Comparison of ENCODE assay signal across 21 cellular contexts in genomic region chr12:112031472-112031871, GRCh38. TPM values are rescaled to one million over a fixed set of nuclear protein-coding genes. Genes with fewer than 3 reads are reported as not detected.
DNase-seq lines count a peak whose midpoint lies in the region; ATAC-seq, FAIRE-seq and TF ChIP-seq lines count a peak whose summit lies in the region.
"Had no signal": no experiment of that assay in that cellular context is flagged by ENCODE, and none has a peak within 500 bp of the region (broad histone marks: within the 10 kb centered on the region; RNA-seq: fewer than 3 reads in every experiment).

No MANE protein-coding gene starts in this region.

- H3K27ac Mint-ChIP-seq in activated CD4-positive, alpha-beta T cell treated with anti-CD3 and anti-CD28 coated beads, Interleukin-2, amount 10 ng/mL, durations not matched to agents 24 days and 14 days = peak overlapping the region; percentile 19
- no peak overlapping the region for H3K27ac Mint-ChIP-seq in astrocyte (ENCODE audit: unreplicated experiment)
- H3K27ac Mint-ChIP-seq in mesothelial cell of epicardium = peak overlapping the region; percentile 30

- H3K27me3 ChIP-seq in IMR-90 (ENCODE audit: control insufficient read depth, insufficient read depth, low read length) (no peaks in the 10 kb centered on the region), astrocyte (ENCODE audit: insufficient read depth, low read length) (no peaks in the 10 kb centered on the region), psoas muscle (ENCODE audit: insufficient read depth in 3 of 3, low read length in 2 of 3) (no peaks in the 10 kb centered on the region), aorta (ENCODE audit: control insufficient read depth in 1 of 2, insufficient read depth in 2 of 2, low read length in 1 of 2) (no peaks in the 10 kb centered on the region)
- H3K27me3 ChIP-seq: BLaER1 treated with 17β-estradiol and CSF1 and Interleukin-3, amounts not matched to agents 10 nM and 100 nM; heart right ventricle; transverse colon had no signal

- H3K36me3 ChIP-seq in IMR-90 (ENCODE audit: control insufficient read depth, insufficient read depth, low read length) (peaks cover 29% of the 10 kb centered on the region), astrocyte (ENCODE audit: insufficient read depth, low read length) (peaks cover 45% of the 10 kb centered on the region), psoas muscle (ENCODE audit: insufficient read depth in 1 of 2, low read depth in 1 of 2) (peaks cover 13 to 99% of the 10 kb centered on the region in 2 donors), aorta (ENCODE audit: control insufficient read depth in 1 of 2, insufficient read depth in 2 of 2, low read length in 1 of 2) (peaks cover 2 to 7% of the 10 kb centered on the region in 2 donors)

- H2BK20ac ChIP-seq in IMR-90 (ENCODE audit: low read depth, low read length) = no peak overlapping the region

- CTCF ChIA-PET in IMR-90 (lab: Yijun Ruan, JAX) = no interaction called here

- no peak overlapping the region for H4K91ac ChIP-seq in IMR-90 (ENCODE audit: insufficient read depth, low read depth, low read length)

- 100% methylated on average over 1 of the region's 2 CpGs; no CpG with 5 or more reads in 1 of the 2 experiments for WGBS in IMR-90 (ENCODE audit: extremely low coverage in 2 of 2, insufficient read length in 1 of 2), 2 experiments
- WGBS in psoas muscle, 3 donors = 89 to 94% (median 92%) methylated on average over 2 of the region's 2 CpGs
- WGBS in aorta, 2 donors = 75 to 82% methylated on average over 2 of the region's 2 CpGs

- BruUV-seq in IMR-90 (replicated peaks; lab: Mats Ljungman, UMichigan) = no TSS peak

- TF ChIP-seq CTCF in IMR-90 (conservative IDR thresholded peaks at IDR 0.05; ENCODE audit: low read depth, low read length) (no peak), astrocyte (IDR thresholded peaks at IDR 0.05; ENCODE audit: insufficient read depth, low read depth, low read length) (no peak), mesothelial cell of epicardium (IDR thresholded peaks at IDR 0.05; ENCODE audit: unreplicated experiment) (no peak), psoas muscle (IDR thresholded peaks at IDR 0.05) (no peak)

- FAIRE-seq in astrocyte (lab: Jason Lieb, UNC) = peak; percentile 49
- FAIRE-seq: A204.1, islet of Langerhans had no signal

- H3K4me2 ChIP-seq in IMR-90 (ENCODE audit: low read depth, low read length) (no peak overlapping the region), astrocyte (ENCODE audit: low read length) (no peak overlapping the region)
- H3K4me2 ChIP-seq: BLaER1 treated with 17β-estradiol and CSF1 and Interleukin-3, amounts not matched to agents 10 nM and 100 nM had no signal

- H3K9me3 ChIP-seq in IMR-90 (ENCODE audit: control insufficient read depth, insufficient read depth, low read length) (no peaks in the 10 kb centered on the region), astrocyte (ENCODE audit: insufficient read depth, low read depth, low read length) (no peaks in the 10 kb centered on the region), psoas muscle (no peaks in the 10 kb centered on the region), aorta (ENCODE audit: control insufficient read depth, low read length) (no peaks in the 10 kb centered on the region)
- H3K9me3 ChIP-seq: BLaER1 treated with 17β-estradiol and CSF1 and Interleukin-3, amounts not matched to agents 10 nM and 100 nM; heart right ventricle; transverse colon had no signal

- H4K20me1 ChIP-seq in IMR-90 (ENCODE audit: insufficient read depth, low read length) (peaks cover 3% of the 10 kb centered on the region; the same call in 1 of the 2 replicates), astrocyte (ENCODE audit: insufficient read depth, low read length) (no peaks in the 10 kb centered on the region)

- H3K4me3 ChIP-seq in IMR-90 (ENCODE audit: insufficient read depth, low read depth, low read length) = no peak overlapping the region
- no peak overlapping the region for H3K4me3 ChIP-seq in astrocyte (ENCODE audit: insufficient read depth, low read depth, low read length)
- no peak overlapping the region for H3K4me3 ChIP-seq in psoas muscle
- H3K4me3 ChIP-seq in aorta (ENCODE audit: low read length in 2 of 2) = no peak overlapping the region
- H3K4me3 ChIP-seq: BLaER1 treated with 17β-estradiol and CSF1 and Interleukin-3, amounts not matched to agents 10 nM and 100 nM; heart right ventricle; transverse colon had no signal

- no peaks in the 10 kb centered on the region for H3K9me1 ChIP-seq in IMR-90 (ENCODE audit: insufficient read depth, low read length)

- no peak; the same call in 1 of the 2 replicates for ATAC-seq in IMR-90 (ENCODE audit: low read depth)
- no peak for ATAC-seq in psoas muscle
- ATAC-seq in HG03457 (IDR thresholded peaks at IDR 0.05; ENCODE audit: unreplicated experiment) = no peak
- no peak for ATAC-seq in aorta (ENCODE audit: low FRiP score)
- ATAC-seq: heart right ventricle had no signal

- peaks cover 9 to 25% of the 10 kb centered on the region in 2 experiments; a peak in 3 of 4 replicates for H3K79me1 ChIP-seq in IMR-90 (ENCODE audit: low read depth in 1 of 2, low read length in 2 of 2)

- H2BK15ac ChIP-seq in IMR-90 (ENCODE audit: low read depth, low read length) = no peak overlapping the region

- H3K9ac ChIP-seq in IMR-90 (ENCODE audit: low read depth, low read length) = no peak overlapping the region
- no peak overlapping the region for H3K9ac ChIP-seq in astrocyte (ENCODE audit: low read length)
- H3K9ac ChIP-seq: BLaER1 treated with 17β-estradiol and CSF1 and Interleukin-3, amounts not matched to agents 10 nM and 100 nM had no signal

- H3K4ac ChIP-seq in IMR-90 (ENCODE audit: low read depth, low read length) = no peak overlapping the region

- H3K27me3 Mint-ChIP-seq in activated CD4-positive, alpha-beta T cell treated with anti-CD3 and anti-CD28 coated beads, Interleukin-2, amount 10 ng/mL, durations not matched to agents 24 days and 14 days = no peaks in the 10 kb centered on the region
- H3K27me3 Mint-ChIP-seq in astrocyte (ENCODE audit: low read depth, unreplicated experiment) (no peaks in the 10 kb centered on the region), mesothelial cell of epicardium (ENCODE audit: low read depth) (no peaks in the 10 kb centered on the region)

- H3K4me3 Mint-ChIP-seq in activated CD4-positive, alpha-beta T cell treated with anti-CD3 and anti-CD28 coated beads, Interleukin-2, amount 10 ng/mL, durations not matched to agents 24 days and 14 days = no peak overlapping the region
- no peak overlapping the region for H3K4me3 Mint-ChIP-seq in astrocyte (ENCODE audit: unreplicated experiment)
- no peak overlapping the region for H3K4me3 Mint-ChIP-seq in mesothelial cell of epicardium

- in situ Hi-C loops in IMR-90 (cut with MboI; ENCODE audit: low sequenced_read_pairs) = no loop called here

- H2AK9ac ChIP-seq in IMR-90 (replicated peaks; ENCODE audit: low read depth, low read length, poor library complexity) = no peak overlapping the region

- no peak overlapping the region for H3K23ac ChIP-seq in IMR-90 (ENCODE audit: low read depth, low read length)

- DNase-seq in activated CD4-positive, alpha-beta T cell treated with anti-CD3 and anti-CD28 coated beads, Interleukin-2, amount 10 ng/mL, durations not matched to agents 24 days and 14 days = no peak
- DNase-seq in activated CD4-positive, alpha-beta T cell treated with anti-CD3 and anti-CD28 coated beads for 1 hour = no peak
- DNase-seq in IMR-90 = peak; percentile 37
- DNase-seq in astrocyte (ENCODE audit: low read depth) = no peak
- no peak for DNase-seq in mesothelial cell of epicardium (ENCODE audit: low spot score in 2 of 2, unreplicated experiment in 2 of 2)
- DNase-seq in psoas muscle = no peak
- no peak for DNase-seq in aorta
- DNase-seq: caudate nucleus; heart right ventricle; midbrain; NCI-H1092 treated with DMSO at 0.1 percent for 48 hours; NCI-H2107; NCI-H526 treated with DMSO at 0.1 percent for 48 hours; right cardiac atrium; Right ventricle myocardium superior; stimulated activated naive CD4-positive, alpha-beta T cell treated with Interleukin-2 at 50 U/mL for 16 hours; transverse colon had no signal

- no peak overlapping the region for H4K8ac ChIP-seq in IMR-90 (ENCODE audit: low read depth in 2 of 2, low read length in 2 of 2)

- H2BK120ac ChIP-seq in IMR-90 (ENCODE audit: low read depth, low read length) = no peak overlapping the region

- H4K5ac ChIP-seq in IMR-90 (ENCODE audit: low read depth, low read length) = no peak overlapping the region

- peaks cover 12% of the 10 kb centered on the region for H3K4me1 Mint-ChIP-seq in activated CD4-positive, alpha-beta T cell treated with anti-CD3 and anti-CD28 coated beads, Interleukin-2, amount 10 ng/mL, durations not matched to agents 24 days and 14 days
- H3K4me1 Mint-ChIP-seq in astrocyte (ENCODE audit: low read depth, unreplicated experiment) (peaks cover 2% of the 10 kb centered on the region), mesothelial cell of epicardium (no peaks in the 10 kb centered on the region)

- H3K4me1 ChIP-seq in IMR-90 (ENCODE audit: control insufficient read depth, insufficient read depth, low read length) = 0 out of 2 replicates have a peak, but pooled peaks cover 2% of the 10 kb centered on the region
- H3K4me1 ChIP-seq in astrocyte (ENCODE audit: insufficient read depth, low read length) = no peaks in the 10 kb centered on the region
- no peaks in the 10 kb centered on the region for H3K4me1 ChIP-seq in psoas muscle
- H3K4me1 ChIP-seq in aorta (ENCODE audit: control insufficient read depth in 1 of 2, insufficient read depth in 2 of 2, low read length in 2 of 2) = no peaks in the 10 kb centered on the region
- H3K4me1 ChIP-seq: transverse colon had no signal

- H3K9me3 Mint-ChIP-seq in activated CD4-positive, alpha-beta T cell treated with anti-CD3 and anti-CD28 coated beads, Interleukin-2, amount 10 ng/mL, durations not matched to agents 24 days and 14 days = no peaks in the 10 kb centered on the region
- H3K9me3 Mint-ChIP-seq in astrocyte (ENCODE audit: unreplicated experiment) = no peaks in the 10 kb centered on the region
- no peaks in the 10 kb centered on the region for H3K9me3 Mint-ChIP-seq in mesothelial cell of epicardium

- no peak overlapping the region for H3K18ac ChIP-seq in IMR-90 (ENCODE audit: low read depth, low read length)

- peak overlapping the region; percentile 39 for H2BK5ac ChIP-seq in IMR-90 (ENCODE audit: low read depth, low read length, poor library complexity, severe bottlenecking)

- H2AK5ac ChIP-seq in IMR-90 (ENCODE audit: low read depth, low read length) = no peak overlapping the region

- H3K36me3 Mint-ChIP-seq in activated CD4-positive, alpha-beta T cell treated with anti-CD3 and anti-CD28 coated beads, Interleukin-2, amount 10 ng/mL, durations not matched to agents 24 days and 14 days (ENCODE audit: low read depth) = peaks cover 56% of the 10 kb centered on the region
- peaks cover 11% of the 10 kb centered on the region for H3K36me3 Mint-ChIP-seq in astrocyte (ENCODE audit: low read depth, unreplicated experiment)
- H3K36me3 Mint-ChIP-seq in mesothelial cell of epicardium = peaks cover 31% of the 10 kb centered on the region

- no peak for TF ChIP-seq RAD21 in IMR-90 (IDR thresholded peaks at IDR 0.05; ENCODE audit: low read length)

- H3K56ac ChIP-seq in IMR-90 (ENCODE audit: extremely low read depth, insufficient read depth, low read length) = no peak overlapping the region

- dilution Hi-C loops in IMR-90 (cut with HindIII; ENCODE audit: low sequenced_read_pairs, unreplicated experiment) = no loop called here

- H3K79me2 ChIP-seq in astrocyte (ENCODE audit: insufficient read depth, low read length) = peaks cover 4% of the 10 kb centered on the region

- H3K27ac ChIP-seq in IMR-90 (ENCODE audit: insufficient read depth, low read length) (no peak overlapping the region), astrocyte (ENCODE audit: low read depth, low read length) (no peak overlapping the region), psoas muscle (no peak overlapping the region), aorta (ENCODE audit: low read depth in 1 of 2, low read length in 2 of 2) (no peak overlapping the region)
- H3K27ac ChIP-seq: BLaER1 treated with 17β-estradiol and CSF1 and Interleukin-3, amounts not matched to agents 10 nM and 100 nM; heart right ventricle; transverse colon had no signal

- POLR2A ChIA-PET in IMR-90 (lab: Charles Lee; ENCODE audit: unreplicated experiment) = no interaction called here

- 0 out of 2 replicates have a peak overlapping the region, but pooled peaks have one; percentile 44 for H3K14ac ChIP-seq in IMR-90 (replicated peaks; ENCODE audit: low read depth, low read length)

- intact Hi-C loops in activated CD4-positive, alpha-beta T cell treated with anti-CD3 and anti-CD28 coated beads, Interleukin-2, amount 10 ng/mL, durations not matched to agents 24 days and 14 days (cut with micrococcal nuclease) = no loop called here
- intact Hi-C loops in IMR-90 (cut with micrococcal nuclease) = no loop called here
- intact Hi-C loops in psoas muscle (cut with DNase I) = loop anchor here in 1 of 2 donors (10.0 kb wide), 1 partner anchor 203 kb away; no protein-coding TSS in a partner anchor
- intact Hi-C loops in aorta (cut with DNase I) = no loop called here

- H2AFZ ChIP-seq in IMR-90 (replicated peaks; ENCODE audit: low read length, poor library complexity) (no peak overlapping the region), astrocyte (ENCODE audit: low read depth, low read length) (no peak overlapping the region)

- TF ChIP-seq POLR2A in IMR-90 (IDR thresholded peaks at IDR 0.05; ENCODE audit: low read depth, low read length) = no peak

RNA-seq across cellular contexts. Expression of gene ERP29, which starts 18.2 kb away (rescaled TPM):
- total RNA-seq in activated CD4-positive, alpha-beta T cell treated with anti-CD3 and anti-CD28 coated beads, Interleukin-2, amount 10 ng/mL, durations not matched to agents 24 days and 14 days = 56.6 and 60.9 TPM in 2 replicates
- total RNA-seq in IMR-90 (2012; rRNA removed) = 30.3 and 36.1 TPM in 2 replicates
- polyA plus RNA-seq in IMR-90 (2012; rRNA removed) = 82.2 and 98.8 TPM in 2 replicates
- 45.7 and 75.1 TPM in 2 replicates for polyA plus RNA-seq in IMR-90 (2012; cell fraction: cytosol; rRNA removed)
- 21.4 and 48.6 TPM in 2 replicates for polyA plus RNA-seq in IMR-90 (2012; cell fraction: nucleus; rRNA removed; ENCODE audit: low replicate concordance)
- total RNA-seq in astrocyte = 93.8 and 96.7 TPM in 2 replicates
- total RNA-seq in mesothelial cell of epicardium = 96.6 to 97.6 TPM (median 97.5 TPM) in 3 replicates
- 10 to 100 TPM; 15.3 to 24.3 (median 19.6) TPM for total RNA-seq in psoas muscle
- 10 to 100 TPM; 26.8 to 38.7 (median 32.4) TPM for polyA plus RNA-seq in psoas muscle
- 10 to 100 TPM; 41.5 to 62.2 TPM for total RNA-seq in aorta
- polyA plus RNA-seq in aorta = 10 to 100 TPM; 91.4 to 96.2 TPM

RNA-seq across cellular contexts. Expression of gene TMEM116, which starts 18.5 kb away (rescaled TPM):
- 9.7 and 11.1 TPM in 2 replicates for total RNA-seq in activated CD4-positive, alpha-beta T cell treated with anti-CD3 and anti-CD28 coated beads, Interleukin-2, amount 10 ng/mL, durations not matched to agents 24 days and 14 days
- total RNA-seq in IMR-90 (2012; rRNA removed) (4.7 and 8.4 TPM in 2 replicates), astrocyte (7.5 TPM in 2 replicates), mesothelial cell of epicardium (12.0 to 16.5 TPM (median 16.0 TPM) in 3 replicates), psoas muscle (1 to 10 TPM; 3.2 to 7.3 (median 5.8) TPM), aorta (1 to 10 TPM; 8.5 to 9.9 TPM)
- polyA plus RNA-seq in IMR-90 (2012; rRNA removed) (4.6 and 5.5 TPM in 2 replicates), psoas muscle (10 to 100 TPM in 1 of 3 donors, 1 to 10 TPM in 2; 3.9 to 12.5 (median 4.7) TPM), aorta (1 to 10 TPM; 2.4 to 9.9 TPM)
- 3.4 and 3.8 TPM in 2 replicates for polyA plus RNA-seq in IMR-90 (2012; cell fraction: cytosol; rRNA removed)
- 2.9 and 8.4 TPM in 2 replicates for polyA plus RNA-seq in IMR-90 (2012; cell fraction: nucleus; rRNA removed; ENCODE audit: low replicate concordance)
